In genomic region chr15:48913141-48913540, GRCh38 we compare ENCODE assay signal across 16 cellular contexts. TPM values are rescaled to one million over a fixed set of nuclear protein-coding genes. Genes with fewer than 3 reads are reported as not detected.
DNase-seq lines count a peak whose midpoint lies in the region; TF ChIP-seq lines count a peak whose summit lies in the region.
"Had no signal": no experiment of that assay in that cellular context is flagged by ENCODE, and none has a peak within 500 bp of the region (broad histone marks: within the 10 kb centered on the region; RNA-seq: fewer than 3 reads in every experiment).

No MANE protein-coding gene starts in this region.

- peak overlapping the region; percentile 24 for H2AFZ ChIP-seq in neural progenitor cell (replicated peaks)

- peaks cover 29% of the 10 kb centered on the region for H3K9me3 Mint-ChIP-seq in chondrocyte (ENCODE audit: low read depth)
- no peaks in the 10 kb centered on the region for H3K9me3 Mint-ChIP-seq in neural progenitor cell
- H3K9me3 Mint-ChIP-seq: CD4-positive, alpha-beta T cell had no signal

- H3K36me3 Mint-ChIP-seq in chondrocyte (ENCODE audit: low read depth), result peaks cover 33% of the 10 kb centered on the region
- H3K36me3 Mint-ChIP-seq in neural progenitor cell, result no peaks in the 10 kb centered on the region

- H3K36me3 ChIP-seq in neural progenitor cell, result no peaks in the 10 kb centered on the region
- H3K36me3 ChIP-seq: MG63 had no signal

- H3K4me1 ChIP-seq in neural progenitor cell, result no peaks in the 10 kb centered on the region

- H3K79me2 ChIP-seq in neural progenitor cell (ENCODE audit: low read depth), result no peaks in the 10 kb centered on the region

- TF ChIP-seq CTCF in chondrocyte (IDR thresholded peaks at IDR 0.05) (no peak), neural progenitor cell (IDR thresholded peaks at IDR 0.05) (no peak)

- peak; percentile 28 for DNase-seq in ELR (ENCODE audit: low read depth)
- DNase-seq in M059J (ENCODE audit: low read depth), result peak; percentile 53
- no peak for DNase-seq in chondrocyte (ENCODE audit: low spot score)
- DNase-seq in neural progenitor cell (ENCODE audit: low spot score), result no peak
- DNase-seq in GF-D8 (lab: John Stamatoyannopoulos, UW), result no peak
- no peak for DNase-seq in G401 (ENCODE audit: low spot score)
- no peak for DNase-seq in SHP77 treated with DMSO at 0.1 percent for 48 hours (lab: John Stamatoyannopoulos, UW)
- DNase-seq: CD4-positive, alpha-beta T cell; KG1; MG63; NCI-H1092 treated with DMSO at 0.1 percent for 48 hours; NCI-H187; NCI-H69; NK-92 treated with Interleukin-12 subunit alpha and Interleukin-12 subunit beta, amount 100 ng/mL, for 24 hours; SHP77 had no signal

- no peaks in the 10 kb centered on the region for H3F3A ChIP-seq in neural progenitor cell (ENCODE audit: low read depth)

- in situ Hi-C loops in G401 (cut with HindIII; ENCODE audit: low sequenced_read_pairs), result no loop called here

- H3K4me3 ChIP-seq in neural progenitor cell, result no peak overlapping the region
- H3K4me3 ChIP-seq: MG63 had no signal

- no peaks in the 10 kb centered on the region for H3K9me3 ChIP-seq in neural progenitor cell (ENCODE audit: low read depth)
- H3K9me3 ChIP-seq: MG63 had no signal

- H3K27ac ChIP-seq in neural progenitor cell, result no peak overlapping the region

- no peak overlapping the region for H3K9ac ChIP-seq in neural progenitor cell

- H3K27me3 ChIP-seq in neural progenitor cell, result no peaks in the 10 kb centered on the region

- H3K4me2 ChIP-seq in neural progenitor cell, result no peak overlapping the region

- peaks cover 33% of the 10 kb centered on the region for H3K4me1 Mint-ChIP-seq in chondrocyte (ENCODE audit: low read depth)
- H3K4me1 Mint-ChIP-seq in neural progenitor cell, result peaks cover 8% of the 10 kb centered on the region
- H3K4me1 Mint-ChIP-seq: B cell had no signal

- H3K27ac Mint-ChIP-seq in chondrocyte (ENCODE audit: unreplicated experiment) (peak overlapping the region; percentile 14), neural progenitor cell (no peak overlapping the region)
- H3K27ac Mint-ChIP-seq: B cell; CD4-positive, alpha-beta T cell had no signal

- H3K4me3 Mint-ChIP-seq in chondrocyte (ENCODE audit: unreplicated experiment), result no peak overlapping the region
- no peak overlapping the region for H3K4me3 Mint-ChIP-seq in neural progenitor cell
- H3K4me3 Mint-ChIP-seq: B cell; CD4-positive, alpha-beta T cell had no signal

- no peaks in the 10 kb centered on the region for H4K20me1 ChIP-seq in neural progenitor cell (ENCODE audit: low read depth)

- H3K27me3 Mint-ChIP-seq in chondrocyte (ENCODE audit: low read depth) (no peaks in the 10 kb centered on the region), neural progenitor cell (ENCODE audit: insufficient read depth, low read depth) (peaks cover 2% of the 10 kb centered on the region)

RNA-seq across cellular contexts. Expression of gene EID1, which starts 35.2 kb away (rescaled TPM):
- 210 and 283 TPM in 2 replicates for total RNA-seq in M059J (2014; rRNA removed; shearing (Covaris generic))
- total RNA-seq in chondrocyte (118 to 202 TPM (median 122 TPM) in 3 replicates), neural progenitor cell (ENCODE audit: low replicate concordance) (205 and 292 TPM in 2 replicates)
- 228 and 261 TPM in 2 replicates for total RNA-seq in G401 (2014; rRNA removed; shearing (Covaris generic))

RNA-seq across cellular contexts. Expression of gene SHC4, which starts 50.6 kb away (rescaled TPM):
- 1.0 and 1.5 TPM in 2 replicates for total RNA-seq in M059J (2014; rRNA removed; shearing (Covaris generic))
- total RNA-seq in chondrocyte (35.3 to 61.8 TPM (median 35.6 TPM) in 3 replicates), neural progenitor cell (ENCODE audit: low replicate concordance) (1.9 and 2.2 TPM in 2 replicates)
- total RNA-seq in G401 (2014; rRNA removed; shearing (Covaris generic)), result not detected in 2 replicates
- total RNA-seq: CD4-positive, alpha-beta T cell had no signal

Comparison
In these comparisons a context has a peak if more than half of its experiments do, and no peak if none do; other contexts are left out.
1. DNase-seq: peak in ELR (single experiment) and M059J (single experiment); none in chondrocyte (single experiment), neural progenitor cell (single experiment), GF-D8 (single experiment), G401 (single experiment) and SHP77 treated with DMSO at 0.1 percent for 48 hours (single experiment).
2. RNA of gene SHC4, which starts 50.6 kb away (total RNA-seq): 35.3 to 61.8 TPM in chondrocyte; 1.9 to 2.2 TPM in neural progenitor cell, 1.0 to 1.5 TPM in M059J and not detected in G401; every median in the first group is over 10 times any median in the second.